In genomic region chr7:138875794-138876193, GRCh38 we compare ENCODE assay signal across 8 cellular contexts.
DNase-seq lines count a peak whose midpoint lies in the region; ATAC-seq and TF ChIP-seq lines count a peak whose summit lies in the region.

No MANE protein-coding gene starts in this region.

- 48% methylated on average over 9 of the region's 9 CpGs for WGBS in SK-N-SH (ENCODE audit: low lambda C conversion rate)

- POLR2A ChIA-PET in SK-N-SH (lab: Yijun Ruan, JAX) = no interaction called here

- H3K4me3 ChIP-seq in SK-N-SH (ENCODE audit: low read depth in 2 of 2, low read length in 1 of 2) (no peak overlapping the region), GM23338 (no peak overlapping the region), vagina (no peak overlapping the region)

- H3K27ac ChIP-seq in SK-N-SH (ENCODE audit: low read depth in 2 of 2, low read length in 1 of 2) (peak overlapping the region in 1 of 2 experiments; percentile 63; a peak in 2 of 4 replicates), GM23338 (ENCODE audit: low read depth) (no peak overlapping the region), vagina (no peak overlapping the region)

- no peaks in the 10 kb centered on the region for H3K9me2 ChIP-seq in SK-N-SH
- no peaks in the 10 kb centered on the region for H3K9me2 ChIP-seq in GM23338 (ENCODE audit: insufficient read depth)

- TF ChIP-seq EP300 in SK-N-SH (IDR thresholded peaks at IDR 0.05; ENCODE audit: borderline replicate concordance in 1 of 2, low read depth in 1 of 2, low read length in 1 of 2) = peak in 1 of 2 experiments; percentile 84; a peak in 1 of 4 replicates

- TF ChIP-seq POLR2A in vagina (IDR thresholded peaks at IDR 0.05) = no peak

- H4K20me1 ChIP-seq in SK-N-SH (ENCODE audit: insufficient read depth) (0 out of 2 replicates have a peak, but pooled peaks cover 6% of the 10 kb centered on the region), GM23338 (replicated peaks; ENCODE audit: insufficient read depth) (no peaks in the 10 kb centered on the region)

- no peak overlapping the region for H3K4me2 ChIP-seq in SK-N-SH
- H3K4me2 ChIP-seq in GM23338 = no peak overlapping the region

- TF ChIP-seq RAD21 in SK-N-SH (IDR thresholded peaks at IDR 0.05; ENCODE audit: low read length) = no peak

- peaks cover 0 to 10% of the 10 kb centered on the region in 2 experiments; a peak in 2 of 4 replicates for H3K4me1 ChIP-seq in SK-N-SH (ENCODE audit: control insufficient read depth in 1 of 2, insufficient read depth in 2 of 2, low read depth in 1 of 2, low read length in 1 of 2)
- no peaks in the 10 kb centered on the region for H3K4me1 ChIP-seq in GM23338 (ENCODE audit: insufficient read depth)
- H3K4me1 ChIP-seq in vagina = peaks cover 2% of the 10 kb centered on the region

- H3K9me3 Mint-ChIP-seq in GM23338 = no peaks in the 10 kb centered on the region

- H3K9ac ChIP-seq in SK-N-SH = no peak overlapping the region

- intact Hi-C loops in vagina (cut with DNase I) = no loop called here

- peak; percentile 49 for DNase-seq in AG20443 (ENCODE audit: low spot score)
- DNase-seq in SK-N-SH = no peak
- DNase-seq in activated T-helper 9 cell treated with anti-CD3 and anti-CD28 coated beads, Interleukin-2, amount 50 U/mL, for 16 hours (ENCODE audit: low read depth) = peak; percentile 25
- DNase-seq in non-pigmented ciliary epithelial cell (ENCODE audit: low read depth) = peak; percentile 86
- no peak for DNase-seq in GM23338 (ENCODE audit: low spot score)
- no peak for DNase-seq in vagina (ENCODE audit: extremely low spot score in 2 of 2)

- H3K36me3 ChIP-seq in SK-N-SH (replicated peaks in 1 of 2; ENCODE audit: control insufficient read depth in 1 of 2, insufficient read depth in 2 of 2, low read length in 1 of 2) = peaks cover 20 to 24% of the 10 kb centered on the region in 2 experiments
- H3K36me3 ChIP-seq in GM23338 (ENCODE audit: insufficient read depth) = no peaks in the 10 kb centered on the region
- no peaks in the 10 kb centered on the region for H3K36me3 ChIP-seq in vagina

- peaks cover 2% of the 10 kb centered on the region for H3K27me3 Mint-ChIP-seq in GM23338 (ENCODE audit: insufficient read depth, low read depth, poor library complexity)

- CTCF ChIA-PET in SK-N-SH (lab: Yijun Ruan, JAX) = interaction anchor here (1.0 to 3.5 kb wide), 2 partner anchors 10 to 199 kb away, joined by 4 to 34 read pairs; no protein-coding TSS in a partner anchor

- ATAC-seq in GM23338 = no peak
- no peak for ATAC-seq in HG03342 (IDR thresholded peaks at IDR 0.05; ENCODE audit: unreplicated experiment)
- ATAC-seq in HG02678 (IDR thresholded peaks at IDR 0.05; ENCODE audit: unreplicated experiment) = no peak

- peaks cover 3% of the 10 kb centered on the region; the same call in 2 of the 3 replicates for H3K4me1 Mint-ChIP-seq in GM23338

- peaks cover 28% of the 10 kb centered on the region for H3F3A ChIP-seq in SK-N-SH (replicated peaks; ENCODE audit: insufficient read depth)
- H3F3A ChIP-seq in GM23338 (replicated peaks; ENCODE audit: low read depth) = no peaks in the 10 kb centered on the region

- H3K36me3 Mint-ChIP-seq in GM23338 (ENCODE audit: low read depth) = peaks cover 20% of the 10 kb centered on the region

- TF ChIP-seq CTCF in SK-N-SH (IDR thresholded peaks at IDR 0.05) = no peak
- TF ChIP-seq CTCF in GM23338 (conservative IDR thresholded peaks at IDR 0.05; ENCODE audit: low read depth in 2 of 2) = no peak
- TF ChIP-seq CTCF in vagina (IDR thresholded peaks at IDR 0.05) = no peak

- no peak overlapping the region for H3K4me3 Mint-ChIP-seq in GM23338

- H3K27me3 ChIP-seq in SK-N-SH (ENCODE audit: insufficient read depth) = no peaks in the 10 kb centered on the region
- no peaks in the 10 kb centered on the region for H3K27me3 ChIP-seq in GM23338 (ENCODE audit: insufficient read depth)
- H3K27me3 ChIP-seq in vagina = no peaks in the 10 kb centered on the region

- H2AFZ ChIP-seq in SK-N-SH (ENCODE audit: low read depth) (no peak overlapping the region), GM23338 (no peak overlapping the region)

- H3K79me2 ChIP-seq in SK-N-SH (ENCODE audit: insufficient read depth) = no peaks in the 10 kb centered on the region
- H3K79me2 ChIP-seq in GM23338 (replicated peaks; ENCODE audit: insufficient read depth) = no peaks in the 10 kb centered on the region

- no peak overlapping the region for H3K27ac Mint-ChIP-seq in GM23338

- H3K9me3 ChIP-seq in SK-N-SH (no peaks in the 10 kb centered on the region), vagina (no peaks in the 10 kb centered on the region)

TF ChIP-seq in SK-N-SH, 30 proteins besides CTCF, POLR2A, EP300 and RAD21 (continues in another document):
- TF ChIP-seq GATA2 (CRISPR knock-in tag; IDR thresholded peaks at IDR 0.05) (no peak), NRF1 (IDR thresholded peaks at IDR 0.05; ENCODE audit: low read depth, low read length) (no peak), USF1 (IDR thresholded peaks at IDR 0.05; ENCODE audit: borderline replicate concordance, low read depth) (peak; percentile 15; the same call in 1 of the 2 replicates), RXRA (IDR thresholded peaks at IDR 0.05; ENCODE audit: borderline replicate concordance, low read depth) (peak; percentile 2; the same call in 1 of the 2 replicates), SMC3 (IDR thresholded peaks at IDR 0.05; ENCODE audit: low read depth, low read length) (no peak), GABPA (IDR thresholded peaks at IDR 0.05; ENCODE audit: low read depth) (no peak), SIN3A (IDR thresholded peaks at IDR 0.05; ENCODE audit: borderline replicate concordance, low read depth, low read length) (peak; percentile 35; the same call in 1 of the 2 replicates), USF2 (IDR thresholded peaks at IDR 0.05; ENCODE audit: borderline replicate concordance, low read depth, low read length) (no peak), PBX3 (IDR thresholded peaks at IDR 0.05) (peak; percentile 90)

TF ChIP-seq in GM23338, 12 proteins besides CTCF, POLR2A, EP300 and RAD21 (continues in another document):
- no peak for TF ChIP-seq NANOG (IDR thresholded peaks at IDR 0.05; ENCODE audit: borderline replicate concordance)
- no peak for TF ChIP-seq EZH2 (IDR thresholded peaks at IDR 0.05; ENCODE audit: low read depth, unreplicated experiment)
- TF ChIP-seq ZNF331 (CRISPR knock-in tag; IDR thresholded peaks at IDR 0.05; ENCODE audit: low read depth) = no peak
- no peak for TF ChIP-seq REST (IDR thresholded peaks at IDR 0.05; ENCODE audit: unreplicated experiment)
- no peak for TF ChIP-seq JUNB (IDR thresholded peaks at IDR 0.05; ENCODE audit: unreplicated experiment)

Comparison
In these comparisons a context has a peak if more than half of its experiments do, and no peak if none do; other contexts are left out.
1. DNase-seq: peak in AG20443 (single experiment), activated T-helper 9 cell treated with anti-CD3 and anti-CD28 coated beads, Interleukin-2, amount 50 U/mL, for 16 hours (single experiment) and non-pigmented ciliary epithelial cell (single experiment); none in SK-N-SH (single experiment), GM23338 (single experiment) and vagina (0 of 2).